In the genomic region with DNA sequence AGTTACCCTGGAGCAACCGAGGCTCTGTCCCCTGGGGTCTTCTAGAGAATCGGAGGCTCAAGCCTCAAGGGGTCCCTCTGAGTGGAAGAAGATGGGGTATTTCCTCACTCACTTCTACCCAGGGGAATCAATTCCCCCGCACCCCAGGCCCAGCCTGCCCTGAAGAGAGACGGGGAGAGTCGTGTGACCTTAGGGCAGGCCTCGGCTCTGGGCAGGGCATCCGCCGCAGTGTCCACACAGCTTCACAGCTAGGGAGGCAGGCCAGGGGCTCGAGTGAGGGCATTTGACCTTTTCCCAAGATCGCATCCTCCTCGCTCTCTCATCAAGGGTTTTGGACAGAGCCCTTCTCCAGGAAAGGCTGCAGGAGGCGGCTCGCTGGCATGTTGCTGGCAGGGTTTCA, we compare ENCODE assay signal across 26 cellular contexts.
"Had no signal": no experiment of that assay in that cellular context is flagged by ENCODE, and none has a peak within 500 bp of the region (broad histone marks: within the 10 kb centered on the region; RNA-seq: fewer than 3 reads in every experiment).

No MANE protein-coding gene starts in this region.

- H3K36me3 Mint-ChIP-seq: type B pancreatic cell had no signal

- ATAC-seq: heart left ventricle; naive thymus-derived CD8-positive, alpha-beta T cell; pancreas; right cardiac atrium; sciatic nerve had no signal

- H3K4me1 Mint-ChIP-seq: memory B cell, nephron, neural crest cell had no signal

- H3K9me3 Mint-ChIP-seq: neural crest cell; stimulated activated naive CD8-positive, alpha-beta T cell treated with anti-CD3 and anti-CD28 coated beads, Interleukin-15, Interleukin-2, amounts not matched to agents 100 ng/mL and 50 ng/mL, for 24 hours; type B pancreatic cell had no signal

- H3K27ac ChIP-seq: heart left ventricle, left ventricle myocardium inferior, pancreas, prostate gland, skin epidermis, suprapubic skin, thoracic aorta, tibial nerve, vagina had no signal

- DNase-seq: heart left ventricle; hypothalamus; islet precursor cell; left ventricle myocardium inferior; naive thymus-derived CD8-positive, alpha-beta T cell; pancreas; posterior cingulate gyrus; retina; right cardiac atrium; stimulated activated CD4-positive, alpha-beta T cell treated with anti-CD3 and anti-CD28 coated beads, Interleukin-12 subunit alpha, Interleukin-12 subunit beta, amount 100 ng/mL, for 4 hours; stimulated activated CD4-positive, alpha-beta T cell treated with anti-CD3 and anti-CD28 coated beads, Interleukin-15, amount 100 ng/mL, for 24 hours; stimulated activated CD4-positive, alpha-beta T cell treated with anti-CD3 and anti-CD28 coated beads, Interleukin-2, amount 100 ng/mL, for 24 hours; stimulated activated CD4-positive, alpha-beta T cell treated with anti-CD3 and anti-CD28 coated beads, Interleukin-4, amount 100 ng/mL, for 1 hour; stimulated activated naive CD4-positive, alpha-beta T cell had no signal

- H3K27ac Mint-ChIP-seq: memory B cell; naive thymus-derived CD8-positive, alpha-beta T cell; nephron; stimulated activated naive CD8-positive, alpha-beta T cell treated with anti-CD3 and anti-CD28 coated beads, Interleukin-15, Interleukin-2, amounts not matched to agents 100 ng/mL and 50 ng/mL, for 24 hours; type B pancreatic cell had no signal

- H3K4me3 Mint-ChIP-seq: memory B cell; naive thymus-derived CD8-positive, alpha-beta T cell; nephron; neural crest cell; stimulated activated naive CD8-positive, alpha-beta T cell treated with anti-CD3 and anti-CD28 coated beads, Interleukin-15, Interleukin-2, amounts not matched to agents 100 ng/mL and 50 ng/mL, for 24 hours; type B pancreatic cell had no signal

- H3K27me3 Mint-ChIP-seq: type B pancreatic cell had no signal
